16 cellular contexts compared by ENCODE assay signal in genomic region chr3:133882986-133883586, GRCh38. TPM values are rescaled to one million over a fixed set of nuclear protein-coding genes. Genes with fewer than 3 reads are reported as not detected.
DNase-seq lines count a peak whose midpoint lies in the region; ATAC-seq and TF ChIP-seq lines count a peak whose summit lies in the region.
"Had no signal": no experiment of that assay in that cellular context is flagged by ENCODE, and none has a peak within 500 bp of the region (broad histone marks: within the 10 kb centered on the region; RNA-seq: fewer than 3 reads in every experiment).

No MANE protein-coding gene starts in this region.

- H3K27ac Mint-ChIP-seq in CD4-positive, alpha-beta memory T cell, result peak overlapping the region in 4 of 7 donors; percentile 54 to 88 (median 76)
- H3K27ac Mint-ChIP-seq in activated CD8-positive, alpha-beta T cell treated with anti-CD3 and anti-CD28 coated beads for 36 hours, result peak overlapping the region; percentile 35
- no peak overlapping the region for H3K27ac Mint-ChIP-seq in endodermal cell

- ATAC-seq in activated CD8-positive, alpha-beta T cell treated with anti-CD3 and anti-CD28 coated beads for 36 hours, result no peak
- ATAC-seq in esophagus mucosa (no peak), GM21723 (IDR thresholded peaks at IDR 0.05; ENCODE audit: unreplicated experiment) (no peak)

- H3K36me3 Mint-ChIP-seq in CD4-positive, alpha-beta memory T cell, result no peaks in the 10 kb centered on the region
- H3K36me3 Mint-ChIP-seq in activated CD8-positive, alpha-beta T cell treated with anti-CD3 and anti-CD28 coated beads for 36 hours (ENCODE audit: low read depth), result no peaks in the 10 kb centered on the region
- no peaks in the 10 kb centered on the region for H3K36me3 Mint-ChIP-seq in endodermal cell (ENCODE audit: low read depth)

- intact Hi-C loops in CD4-positive, alpha-beta memory T cell (cut with micrococcal nuclease), result no loop called here
- intact Hi-C loops in activated CD8-positive, alpha-beta T cell treated with anti-CD3 and anti-CD28 coated beads for 36 hours (cut with micrococcal nuclease), result no loop called here

- TF ChIP-seq CTCF in activated CD8-positive, alpha-beta T cell treated with anti-CD3 and anti-CD28 coated beads for 36 hours (IDR thresholded peaks at IDR 0.05), result no peak
- TF ChIP-seq CTCF in endodermal cell (conservative IDR thresholded peaks at IDR 0.05), result no peak

- H3K4me3 Mint-ChIP-seq in CD4-positive, alpha-beta memory T cell, result peak overlapping the region in 3 of 8 donors; percentile 3 to 41 (median 13)
- H3K4me3 Mint-ChIP-seq in activated CD8-positive, alpha-beta T cell treated with anti-CD3 and anti-CD28 coated beads for 36 hours, result no peak overlapping the region
- no peak overlapping the region for H3K4me3 Mint-ChIP-seq in endodermal cell

- no peak overlapping the region for H3K9ac ChIP-seq in endodermal cell (ENCODE audit: extremely low read depth, low read length, poor library complexity, severe bottlenecking)
- H3K9ac ChIP-seq: BLaER1 treated with 17β-estradiol and CSF1 and Interleukin-3, amounts not matched to agents 10 nM and 100 nM had no signal

- H3K4me3 ChIP-seq in CD4-positive, alpha-beta memory T cell (ENCODE audit: low read length in 2 of 2), result no peak overlapping the region
- no peak overlapping the region for H3K4me3 ChIP-seq in endodermal cell (ENCODE audit: low read length)
- H3K4me3 ChIP-seq: BLaER1 treated with 17β-estradiol and CSF1 and Interleukin-3, amounts not matched to agents 10 nM and 100 nM; SJCRH30 had no signal

- H3K36me3 ChIP-seq in CD4-positive, alpha-beta memory T cell (ENCODE audit: insufficient read depth, low read length), result no peaks in the 10 kb centered on the region
- H3K36me3 ChIP-seq in endodermal cell (ENCODE audit: control insufficient read depth, insufficient read depth, low read length), result no peaks in the 10 kb centered on the region
- H3K36me3 ChIP-seq: BLaER1 treated with 17β-estradiol and CSF1 and Interleukin-3, amounts not matched to agents 10 nM and 100 nM; SJCRH30 had no signal

- H3K27me3 Mint-ChIP-seq in CD4-positive, alpha-beta memory T cell, result peaks cover 5 to 10% of the 10 kb centered on the region in 2 donors
- H3K27me3 Mint-ChIP-seq in activated CD8-positive, alpha-beta T cell treated with anti-CD3 and anti-CD28 coated beads for 36 hours, result peaks cover 5% of the 10 kb centered on the region
- peaks cover 14% of the 10 kb centered on the region for H3K27me3 Mint-ChIP-seq in endodermal cell (ENCODE audit: insufficient read depth)

- POLR2A ChIA-PET in CD4-positive, alpha-beta memory T cell (lab: Charles Lee; ENCODE audit: partially characterized antibody), result no interaction called here
- POLR2A ChIA-PET in activated CD8-positive, alpha-beta T cell treated with anti-CD3 and anti-CD28 coated beads for 36 hours (lab: Charles Lee), result no interaction called here

- CTCF ChIA-PET in CD4-positive, alpha-beta memory T cell (lab: Charles Lee; ENCODE audit: partially characterized antibody), result no interaction called here
- CTCF ChIA-PET in activated CD8-positive, alpha-beta T cell treated with anti-CD3 and anti-CD28 coated beads for 36 hours (lab: Charles Lee), result no interaction called here

- peaks cover 0 to 18% (median 9%) of the 10 kb centered on the region in 8 donors for H3K9me3 Mint-ChIP-seq in CD4-positive, alpha-beta memory T cell
- peaks cover 3% of the 10 kb centered on the region for H3K9me3 Mint-ChIP-seq in activated CD8-positive, alpha-beta T cell treated with anti-CD3 and anti-CD28 coated beads for 36 hours
- no peaks in the 10 kb centered on the region for H3K9me3 Mint-ChIP-seq in endodermal cell

- H3K4me1 Mint-ChIP-seq in CD4-positive, alpha-beta memory T cell, result peaks cover 0 to 44% (median 23%) of the 10 kb centered on the region in 4 donors
- H3K4me1 Mint-ChIP-seq in activated CD8-positive, alpha-beta T cell treated with anti-CD3 and anti-CD28 coated beads for 36 hours (ENCODE audit: low read depth), result peaks cover 16% of the 10 kb centered on the region
- peaks cover 4% of the 10 kb centered on the region for H3K4me1 Mint-ChIP-seq in endodermal cell

- no peaks in the 10 kb centered on the region for H3K27me3 ChIP-seq in CD4-positive, alpha-beta memory T cell (ENCODE audit: insufficient read depth, low read length)
- H3K27me3 ChIP-seq in endodermal cell (ENCODE audit: control insufficient read depth, insufficient read depth, low read length, poor library complexity, severe bottlenecking), result no peaks in the 10 kb centered on the region
- H3K27me3 ChIP-seq: BLaER1 treated with 17β-estradiol and CSF1 and Interleukin-3, amounts not matched to agents 10 nM and 100 nM; SJCRH30 had no signal

- peaks cover 13% of the 10 kb centered on the region for H3K4me1 ChIP-seq in CD4-positive, alpha-beta memory T cell (ENCODE audit: insufficient read depth, low read length)
- H3K4me1 ChIP-seq in endodermal cell (ENCODE audit: control insufficient read depth, insufficient read depth, low read length), result no peaks in the 10 kb centered on the region
- H3K4me1 ChIP-seq: SJCRH30 had no signal

- peak in 1 of 5 donors; percentile 36 for DNase-seq in CD4-positive, alpha-beta memory T cell
- no peak for DNase-seq in activated CD8-positive, alpha-beta T cell treated with anti-CD3 and anti-CD28 coated beads for 36 hours
- peak; percentile 31 for DNase-seq in endodermal cell
- peak; percentile 7 for DNase-seq in mucosa of gallbladder (ENCODE audit: low spot score)
- no peak for DNase-seq in NCI-H1092 (lab: John Stamatoyannopoulos, UW)
- no peak for DNase-seq in NCI-H774 (lab: John Stamatoyannopoulos, UW)
- DNase-seq: Caco-2, NCI-H146, NCI-H2107, NCI-H226, NCI-H526, SJCRH30 had no signal

- H3K9me3 ChIP-seq in CD4-positive, alpha-beta memory T cell (ENCODE audit: control insufficient read depth in 1 of 2, low read length in 2 of 2), result no peaks in the 10 kb centered on the region
- H3K9me3 ChIP-seq in endodermal cell (ENCODE audit: control insufficient read depth, low read length), result no peaks in the 10 kb centered on the region
- H3K9me3 ChIP-seq: Caco-2, SJCRH30 had no signal

- H3K27ac ChIP-seq in CD4-positive, alpha-beta memory T cell (ENCODE audit: low read depth, low read length), result no peak overlapping the region
- no peak overlapping the region for H3K27ac ChIP-seq in endodermal cell (ENCODE audit: low read depth, low read length)
- H3K27ac ChIP-seq: BLaER1 treated with 17β-estradiol and CSF1 and Interleukin-3, amounts not matched to agents 10 nM and 100 nM; SJCRH30 had no signal

- WGBS in endodermal cell (ENCODE audit: insufficient coverage in 1 of 2, insufficient read length in 1 of 2), 2 experiments, result 85 to 100% methylated on average over 2 to 3 of the region's 3 CpGs

RNA-seq across cellular contexts. Expression of gene RAB6B, which starts 12.6 kb away (rescaled TPM):
- 1 to 10 TPM in 1 of 2 experiments, under 1 TPM in 1; 0.55 to 1.8 TPM for total RNA-seq in CD4-positive, alpha-beta memory T cell
- polyA plus RNA-seq in CD4-positive, alpha-beta memory T cell, result under 1 TPM; 0.34 to 0.37 TPM
- 1 to 10 TPM; 1.7 to 2.0 TPM for total RNA-seq in activated CD8-positive, alpha-beta T cell treated with anti-CD3 and anti-CD28 coated beads for 36 hours
- total RNA-seq in endodermal cell, result 1 to 10 TPM; 2.2 to 3.0 TPM
- polyA plus RNA-seq in endodermal cell (2013, experiment 1 of 2), result 20.7 TPM
- 16.9 TPM for polyA plus RNA-seq in endodermal cell (2013, experiment 2 of 2)
- 8.4 TPM for total RNA-seq in mucosa of gallbladder
- 3.3 TPM for total RNA-seq in esophagus mucosa
- total RNA-seq: OCI-LY7 had no signal

Comparison
In these comparisons a context has a peak if more than half of its experiments do, and no peak if none do; other contexts are left out.
1. DNase-seq: peak in endodermal cell (single experiment) and mucosa of gallbladder (single experiment); none in activated CD8-positive, alpha-beta T cell treated with anti-CD3 and anti-CD28 coated beads for 36 hours (single experiment), NCI-H1092 (single experiment) and NCI-H774 (single experiment).